Comparison of ENCODE assay signal across 11 cellular contexts in genomic region chr5:142059304-142059940, GRCh38. TPM values are rescaled to one million over a fixed set of nuclear protein-coding genes. Genes with fewer than 3 reads are reported as not detected.
DNase-seq lines count a peak whose midpoint lies in the region; TF ChIP-seq lines count a peak whose summit lies in the region.
"Had no signal": no experiment of that assay in that cellular context is flagged by ENCODE, and none has a peak within 500 bp of the region (broad histone marks: within the 10 kb centered on the region; RNA-seq: fewer than 3 reads in every experiment).

No MANE protein-coding gene starts in this region.

- no peak overlapping the region for H3K27ac Mint-ChIP-seq in endothelial cell (ENCODE audit: unreplicated experiment)
- H3K27ac Mint-ChIP-seq: activated T-helper 17 cell treated with anti-CD3 and anti-CD28 coated beads, Interleukin-2, amount 50 U/mL, for 72 hours; CD4-positive, alpha-beta memory T cell had no signal

- no peak overlapping the region for H3K9ac ChIP-seq in mesendoderm (ENCODE audit: low read length)

- H2BK5ac ChIP-seq in mesendoderm (ENCODE audit: low read length), result no peak overlapping the region

- H4K8ac ChIP-seq in mesendoderm (ENCODE audit: low read depth, low read length), result no peak overlapping the region

- H3K79me1 ChIP-seq in mesendoderm (ENCODE audit: low read length), result no peaks in the 10 kb centered on the region

- H3K4ac ChIP-seq in mesendoderm (ENCODE audit: low read depth, low read length), result no peak overlapping the region

- no peaks in the 10 kb centered on the region for H3K79me2 ChIP-seq in mesendoderm (ENCODE audit: control insufficient read depth, insufficient read depth, low read length)

- H3K4me3 ChIP-seq in choroid plexus epithelial cell (ENCODE audit: low read depth, low read length) (no peak overlapping the region), mesendoderm (ENCODE audit: low read length) (no peak overlapping the region)

- no peak overlapping the region for H2AK5ac ChIP-seq in mesendoderm (ENCODE audit: low read length)

- H3K36me3 ChIP-seq in mesendoderm (ENCODE audit: control insufficient read depth, insufficient read depth, low read length), result no peaks in the 10 kb centered on the region

- peak; percentile 16 for TF ChIP-seq CTCF in choroid plexus epithelial cell (conservative IDR thresholded peaks at IDR 0.05; ENCODE audit: low read depth, low read length)
- no peak for TF ChIP-seq CTCF in endothelial cell (IDR thresholded peaks at IDR 0.05; ENCODE audit: unreplicated experiment)

- TF ChIP-seq POLR2A in erythroblast (IDR thresholded peaks at IDR 0.05; ENCODE audit: low read length), result no peak

- H2BK120ac ChIP-seq in mesendoderm (ENCODE audit: low read depth, low read length), result no peak overlapping the region

- H2BK15ac ChIP-seq in mesendoderm (replicated peaks; ENCODE audit: low read depth), result no peak overlapping the region

- H3K18ac ChIP-seq in mesendoderm (ENCODE audit: low read length), result no peak overlapping the region

- no peak overlapping the region for H3K56ac ChIP-seq in mesendoderm (ENCODE audit: low read length)

- no peaks in the 10 kb centered on the region for H3K27me3 ChIP-seq in mesendoderm (ENCODE audit: insufficient read depth, low read length, poor library complexity)

- DNase-seq in DMS 273 treated with DMSO at 0.1 percent for 48 hours (lab: John Stamatoyannopoulos, UW) (peak; percentile 22), MV-4-11 (lab: John Stamatoyannopoulos, UW) (peak; percentile 42), choroid plexus epithelial cell (ENCODE audit: low read depth) (peak; percentile 22), mesendoderm (peak; percentile 66), endothelial cell (ENCODE audit: low spot score) (no peak), erythroblast (lab: John Stamatoyannopoulos, UW) (no peak), NCI-H2081 (lab: John Stamatoyannopoulos, UW) (no peak), SKM-1 (lab: John Stamatoyannopoulos, UW; ENCODE audit: unreplicated experiment) (no peak)
- DNase-seq: CD4-positive, alpha-beta memory T cell; stimulated activated CD4-positive, alpha-beta T cell treated with anti-CD3 and anti-CD28 coated beads, Interleukin-2, amount 100 ng/mL, for 48 hours had no signal

- H4K5ac ChIP-seq in mesendoderm (ENCODE audit: low read length), result no peak overlapping the region

- no peaks in the 10 kb centered on the region for H3K9me3 Mint-ChIP-seq in endothelial cell (ENCODE audit: unreplicated experiment)
- H3K9me3 Mint-ChIP-seq: activated T-helper 17 cell treated with anti-CD3 and anti-CD28 coated beads, Interleukin-2, amount 50 U/mL, for 72 hours; CD4-positive, alpha-beta memory T cell had no signal

- WGBS in mesendoderm (ENCODE audit: extremely low coverage, insufficient coverage, low lambda C conversion rate), result no CpG with 5 or more reads among the region's 1 CpG

- H3K27me3 Mint-ChIP-seq in endothelial cell (ENCODE audit: unreplicated experiment), result peaks cover 10% of the 10 kb centered on the region
- H3K27me3 Mint-ChIP-seq: activated T-helper 17 cell treated with anti-CD3 and anti-CD28 coated beads, Interleukin-2, amount 50 U/mL, for 72 hours; CD4-positive, alpha-beta memory T cell had no signal

- H3K4me2 ChIP-seq in mesendoderm (ENCODE audit: low read length), result no peak overlapping the region

- no peaks in the 10 kb centered on the region for H3K36me3 Mint-ChIP-seq in endothelial cell (ENCODE audit: low read depth, unreplicated experiment)
- H3K36me3 Mint-ChIP-seq: CD4-positive, alpha-beta memory T cell had no signal

- no peak overlapping the region for H3K4me3 Mint-ChIP-seq in endothelial cell (ENCODE audit: unreplicated experiment)
- H3K4me3 Mint-ChIP-seq: activated T-helper 17 cell treated with anti-CD3 and anti-CD28 coated beads, Interleukin-2, amount 50 U/mL, for 72 hours; CD4-positive, alpha-beta memory T cell had no signal

- no peak overlapping the region for H3K27ac ChIP-seq in mesendoderm (ENCODE audit: low read depth, low read length)

- H3K4me1 Mint-ChIP-seq in endothelial cell (ENCODE audit: unreplicated experiment), result peaks cover 6% of the 10 kb centered on the region

- H3K23ac ChIP-seq in mesendoderm (ENCODE audit: low read length), result no peak overlapping the region

- H3K4me1 ChIP-seq in mesendoderm (ENCODE audit: control insufficient read depth, low read depth, low read length), result no peaks in the 10 kb centered on the region

RNA-seq across cellular contexts. Expression of gene GNPDA1, which starts 46.6 kb away (rescaled TPM):
- polyA plus RNA-seq in mesendoderm (2013, experiment 1 of 2), result 61.7 TPM
- polyA plus RNA-seq in mesendoderm (2013, experiment 2 of 2), result 60.5 TPM
- total RNA-seq in endothelial cell (ENCODE audit: unreplicated experiment), result 59.5 TPM

RNA-seq across cellular contexts. Expression of gene NDFIP1, which starts 49.2 kb away (rescaled TPM):
- polyA plus RNA-seq in mesendoderm (2013, experiment 1 of 2), result 20.2 TPM
- 19.9 TPM for polyA plus RNA-seq in mesendoderm (2013, experiment 2 of 2)
- 34.8 TPM for total RNA-seq in endothelial cell (ENCODE audit: unreplicated experiment)

Comparison
In these comparisons a context has a peak if more than half of its experiments do, and no peak if none do; other contexts are left out.
1. DNase-seq: peak in DMS 273 treated with DMSO at 0.1 percent for 48 hours (single experiment), MV-4-11 (single experiment), choroid plexus epithelial cell (single experiment) and mesendoderm (single experiment); none in endothelial cell (single experiment), erythroblast (0 of 2), NCI-H2081 (0 of 2) and SKM-1 (single experiment).